ENCODE assay signal across 29 cellular contexts in genomic region chr2:177900091-177900490, GRCh38.
A peak's percentile ranks its signal among the peaks of the same experiment; 100 is the strongest.
DNase-seq lines count a peak whose midpoint lies in the region; ATAC-seq, FAIRE-seq and TF ChIP-seq lines count a peak whose summit lies in the region.
"Had no signal": no experiment of that assay in that cellular context is flagged by ENCODE, and none has a peak within 500 bp of the region (broad histone marks: within the 10 kb centered on the region; RNA-seq: fewer than 3 reads in every experiment).

No MANE protein-coding gene starts in this region.

- H3K9me3 ChIP-seq in breast epithelium (no peaks in the 10 kb centered on the region), PC-3 (ENCODE audit: low read length) (no peaks in the 10 kb centered on the region)
- H3K9me3 ChIP-seq: SK-N-SH had no signal

- no peaks in the 10 kb centered on the region for H3K79me2 ChIP-seq in PC-3 (ENCODE audit: low read length)

- H3K4me2 ChIP-seq in PC-3 (ENCODE audit: low read length): no peak overlapping the region
- H3K4me2 ChIP-seq: GM23338, SK-N-SH had no signal

- no peaks in the 10 kb centered on the region for H4K20me1 ChIP-seq in PC-3 (ENCODE audit: low read length)

- H3K4me3 Mint-ChIP-seq in MCF 10A (ENCODE audit: unreplicated experiment): no peak overlapping the region
- H3K4me3 Mint-ChIP-seq: B cell; CD8-positive, alpha-beta memory T cell; GM23338; H9 had no signal

- H3F3A ChIP-seq in PC-3 (ENCODE audit: low read length, unreplicated experiment): no peaks in the 10 kb centered on the region

- BruUV-seq in MCF 10A (replicated peaks; lab: Mats Ljungman, UMichigan) (no TSS peak), PC-3 (replicated peaks; lab: Mats Ljungman, UMichigan) (no TSS peak)

- H3K27me3 ChIP-seq in breast epithelium: no peaks in the 10 kb centered on the region
- H3K27me3 ChIP-seq in PC-3 (ENCODE audit: low read length): no peaks in the 10 kb centered on the region
- no peaks in the 10 kb centered on the region for H3K27me3 ChIP-seq in bronchial epithelial cell (ENCODE audit: control insufficient read depth, insufficient read depth, low read length)

- CTCF ChIA-PET in MCF 10A (lab: Yijun Ruan, JAX) (interaction anchor here (1.2 kb wide), 1 partner anchor 100 kb away, joined by 3 read pairs; no protein-coding TSS in a partner anchor), PC-3 (lab: Charles Lee) (no interaction called here)

- TF ChIP-seq CTCF in MCF 10A (IDR thresholded peaks at IDR 0.05; ENCODE audit: unreplicated experiment) (no peak), breast epithelium (IDR thresholded peaks at IDR 0.05) (no peak), PC-3 (conservative IDR thresholded peaks at IDR 0.05; ENCODE audit: low read depth, low read length) (no peak), bronchial epithelial cell (IDR thresholded peaks at IDR 0.05; ENCODE audit: insufficient read depth, low read length, severe bottlenecking) (no peak)

- POLR2A ChIA-PET in MCF 10A (lab: Yijun Ruan, JAX) (interaction anchor here (0.8 to 2.1 kb wide), 3 partner anchors 8 to 212 kb away, joined by 3 to 6 read pairs (median 5); partner anchors contain the start of gene RBM45), PC-3 (lab: Charles Lee; ENCODE audit: unreplicated experiment) (no interaction called here)

- no peaks in the 10 kb centered on the region for H3K4me1 ChIP-seq in breast epithelium
- H3K4me1 ChIP-seq in PC-3 (ENCODE audit: insufficient read depth, low read length): no peaks in the 10 kb centered on the region

- H3K27me3 Mint-ChIP-seq in MCF 10A (ENCODE audit: insufficient read depth, unreplicated experiment): no peaks in the 10 kb centered on the region
- H3K27me3 Mint-ChIP-seq: B cell had no signal

- no peaks in the 10 kb centered on the region for H3K9me3 Mint-ChIP-seq in MCF 10A (ENCODE audit: unreplicated experiment)
- H3K9me3 Mint-ChIP-seq: CD8-positive, alpha-beta memory T cell; GM23338; H9 had no signal

- H3K27ac ChIP-seq in breast epithelium: no peak overlapping the region
- no peak overlapping the region for H3K27ac ChIP-seq in PC-3 (ENCODE audit: low read length)
- H3K27ac ChIP-seq: 22Rv1, C4-2B had no signal

- no peaks in the 10 kb centered on the region for H3K36me3 Mint-ChIP-seq in MCF 10A (ENCODE audit: insufficient read depth, unreplicated experiment)
- H3K36me3 Mint-ChIP-seq: CD8-positive, alpha-beta memory T cell had no signal

- H3K36me3 ChIP-seq in breast epithelium: no peaks in the 10 kb centered on the region
- no peaks in the 10 kb centered on the region for H3K36me3 ChIP-seq in PC-3 (ENCODE audit: low read depth, low read length)
- no peaks in the 10 kb centered on the region for H3K36me3 ChIP-seq in bronchial epithelial cell (ENCODE audit: control insufficient read depth, insufficient read depth, low read length)

- H3K9ac ChIP-seq in PC-3 (ENCODE audit: low read length): no peak overlapping the region
- H3K9ac ChIP-seq: SK-N-SH had no signal

- H3K27ac Mint-ChIP-seq in MCF 10A (ENCODE audit: low read depth, unreplicated experiment): no peak overlapping the region
- H3K27ac Mint-ChIP-seq: B cell; CD8-positive, alpha-beta memory T cell; GM23338; H9 had no signal

- ATAC-seq in PC-3: no peak
- no peak for ATAC-seq in GM19397 (IDR thresholded peaks at IDR 0.05; ENCODE audit: unreplicated experiment)
- no peak for ATAC-seq in HG03095 (IDR thresholded peaks at IDR 0.05; ENCODE audit: unreplicated experiment)
- ATAC-seq: GM23338 had no signal

- peaks cover 12% of the 10 kb centered on the region for H3K4me1 Mint-ChIP-seq in MCF 10A (ENCODE audit: insufficient read depth, unreplicated experiment)
- H3K4me1 Mint-ChIP-seq: B cell; CD8-positive, alpha-beta memory T cell had no signal

- H3K4me3 ChIP-seq in breast epithelium (no peak overlapping the region), PC-3 (ENCODE audit: low read length) (no peak overlapping the region), bronchial epithelial cell (ENCODE audit: low read depth, low read length) (no peak overlapping the region)
- H3K4me3 ChIP-seq: GM23338 had no signal

- no peak overlapping the region for H2AFZ ChIP-seq in PC-3 (ENCODE audit: low read length)

- FAIRE-seq in bronchial epithelial cell (lab: Jason Lieb, UNC): no peak
- FAIRE-seq: GM18507 had no signal

- TF ChIP-seq POLR2A in breast epithelium (IDR thresholded peaks at IDR 0.05): no peak

- intact Hi-C loops in MCF 10A (cut with micrococcal nuclease): no loop called here
- intact Hi-C loops in breast epithelium (cut with DNase I; ENCODE audit: low total_unique reads): no loop called here
- intact Hi-C loops in PC-3 (cut with micrococcal nuclease): loop anchor here (10.0 kb wide), 1 partner anchor 515 kb away; no protein-coding TSS in a partner anchor

- DNase-seq in MCF 10A (ENCODE audit: unreplicated experiment): peak; percentile 45
- DNase-seq in breast epithelium (ENCODE audit: low spot score in 2 of 2): no peak
- DNase-seq in PC-3: peak; percentile 5
- DNase-seq in bronchial epithelial cell (ENCODE audit: low read depth): peak; percentile 84
- peak; percentile 11 for DNase-seq in renal cortical epithelial cell (ENCODE audit: low read depth)
- no peak for DNase-seq in cortex of kidney (lab: John Stamatoyannopoulos, UW)
- DNase-seq: Calu3; CD8-positive, alpha-beta memory T cell; DMS79 treated with DMSO at 0.1 percent for 48 hours; H9; NCI-H1092 treated with DMSO at 0.1 percent for 48 hours; NCI-H1436; NCI-H187; NCI-H2081 treated with DMSO at 0.1 percent for 48 hours; NCI-H2171 treated with DMSO at 0.1 percent for 48 hours; NCI-H446; NCI-H524 treated with DMSO at 0.1 percent for 48 hours; NCI-H82; NK-92 treated with Interleukin-12 subunit alpha and Interleukin-12 subunit beta, amount 100 ng/mL, for 24 hours; SIG-M5; SK-N-SH; SW 1271 had no signal

- H3K9me2 ChIP-seq in PC-3 (replicated peaks; ENCODE audit: low read length): no peaks in the 10 kb centered on the region
- H3K9me2 ChIP-seq: SK-N-SH had no signal

Comparison
In these comparisons a context has a peak if more than half of its experiments do, and no peak if none do; other contexts are left out.
1. DNase-seq: peak in MCF 10A (single experiment), PC-3 (single experiment), bronchial epithelial cell (single experiment) and renal cortical epithelial cell (single experiment); none in breast epithelium (0 of 2) and cortex of kidney (single experiment).